29 cellular contexts compared by ENCODE assay signal in genomic region chr13:98317573-98318171, GRCh38.
"Had no signal": no experiment of that assay in that cellular context is flagged by ENCODE, and none has a peak within 500 bp of the region (broad histone marks: within the 10 kb centered on the region; RNA-seq: fewer than 3 reads in every experiment).

No MANE protein-coding gene starts in this region.

- H3K36me3 Mint-ChIP-seq: activated naive CD4-positive, alpha-beta T cell treated with anti-CD3 and anti-CD28 coated beads, Interleukin-2, amount 10 ng/mL, durations not matched to agents 7 days and 5 days; activated naive CD4-positive, alpha-beta T cell treated with anti-CD3 and anti-CD28 coated beads, Interleukin-2, amount 50 U/mL, for 72 hours; activated naive CD8-positive, alpha-beta T cell treated with anti-CD3 and anti-CD28 coated beads, Interleukin-2, amount 10 ng/mL, durations not matched to agents 7 days and 5 days had no signal

- H3K36me3 ChIP-seq: ascending aorta, breast epithelium, cardiac muscle cell had no signal

- H3K27ac ChIP-seq: ascending aorta, breast epithelium, cardiac muscle cell, coronary artery had no signal

- H3K4me3 Mint-ChIP-seq: activated CD4-positive, alpha-beta memory T cell treated with anti-CD3 and anti-CD28 coated beads, Interleukin-2, amount 10 ng/mL, durations not matched to agents 7 days and 5 days; activated CD4-positive, alpha-beta T cell treated with anti-CD3 and anti-CD28 coated beads, Interleukin-2, amount 10 ng/mL, durations not matched to agents 7 days and 5 days; activated naive CD4-positive, alpha-beta T cell treated with anti-CD3 and anti-CD28 coated beads, Interleukin-2, amount 10 ng/mL, durations not matched to agents 7 days and 5 days; activated naive CD8-positive, alpha-beta T cell treated with anti-CD3 and anti-CD28 coated beads, Interleukin-2, amount 10 ng/mL, durations not matched to agents 7 days and 5 days; activated T-cell treated with anti-CD3 and anti-CD28 coated beads, Interleukin-2, amount 50 U/mL, for 24 hours; activated T-cell treated with anti-CD3 and anti-CD28 coated beads, Interleukin-2, amount 50 U/mL, for 72 hours; brain; central memory CD8-positive, alpha-beta T cell; dendritic cell treated with granulocyte-macrophage colony-stimulating factor and Interleukin-4, amounts not matched to agents 40 ng/mL and 50 ng/mL, for 4 days; endodermal cell had no signal

- H3K27me3 Mint-ChIP-seq: activated CD4-positive, alpha-beta memory T cell treated with anti-CD3 and anti-CD28 coated beads, Interleukin-2, amount 10 ng/mL, durations not matched to agents 7 days and 5 days; activated naive CD4-positive, alpha-beta T cell treated with anti-CD3 and anti-CD28 coated beads, Interleukin-2, amount 10 ng/mL, durations not matched to agents 7 days and 5 days; dendritic cell treated with granulocyte-macrophage colony-stimulating factor and Interleukin-4, amounts not matched to agents 40 ng/mL and 50 ng/mL, for 4 days had no signal

- ATAC-seq: activated naive CD4-positive, alpha-beta T cell treated with anti-CD3 and anti-CD28 coated beads, Interleukin-2, amount 50 U/mL, for 72 hours; activated T-cell treated with anti-CD3 and anti-CD28 coated beads, Interleukin-2, amount 50 U/mL, for 72 hours; esophagus mucosa had no signal

- H3K4me1 Mint-ChIP-seq: activated CD4-positive, alpha-beta memory T cell treated with anti-CD3 and anti-CD28 coated beads, Interleukin-2, amount 10 ng/mL, durations not matched to agents 7 days and 5 days; activated CD4-positive, alpha-beta T cell treated with anti-CD3 and anti-CD28 coated beads, Interleukin-2, amount 10 ng/mL, durations not matched to agents 7 days and 5 days; activated naive CD4-positive, alpha-beta T cell treated with anti-CD3 and anti-CD28 coated beads, Interleukin-2, amount 10 ng/mL, durations not matched to agents 7 days and 5 days; activated naive CD8-positive, alpha-beta T cell treated with anti-CD3 and anti-CD28 coated beads, Interleukin-2, amount 10 ng/mL, durations not matched to agents 7 days and 5 days; central memory CD8-positive, alpha-beta T cell had no signal

- H3K9me3 Mint-ChIP-seq: activated CD4-positive, alpha-beta memory T cell treated with anti-CD3 and anti-CD28 coated beads, Interleukin-2, amount 10 ng/mL, durations not matched to agents 7 days and 5 days; activated CD4-positive, alpha-beta T cell treated with anti-CD3 and anti-CD28 coated beads, Interleukin-2, amount 10 ng/mL, durations not matched to agents 7 days and 5 days; activated naive CD4-positive, alpha-beta T cell treated with anti-CD3 and anti-CD28 coated beads, Interleukin-2, amount 10 ng/mL, durations not matched to agents 7 days and 5 days; activated naive CD4-positive, alpha-beta T cell treated with anti-CD3 and anti-CD28 coated beads, Interleukin-2, amount 50 U/mL, for 72 hours; activated naive CD8-positive, alpha-beta T cell treated with anti-CD3 and anti-CD28 coated beads, Interleukin-2, amount 10 ng/mL, durations not matched to agents 7 days and 5 days; activated T-cell treated with anti-CD3 and anti-CD28 coated beads, Interleukin-2, amount 50 U/mL, for 24 hours; activated T-cell treated with anti-CD3 and anti-CD28 coated beads, Interleukin-2, amount 50 U/mL, for 72 hours; central memory CD8-positive, alpha-beta T cell; endodermal cell had no signal

- FAIRE-seq: frontal cortex had no signal

- H3K27ac Mint-ChIP-seq: activated CD4-positive, alpha-beta memory T cell treated with anti-CD3 and anti-CD28 coated beads, Interleukin-2, amount 10 ng/mL, durations not matched to agents 7 days and 5 days; activated CD4-positive, alpha-beta T cell treated with anti-CD3 and anti-CD28 coated beads, Interleukin-2, amount 10 ng/mL, durations not matched to agents 7 days and 5 days; activated naive CD4-positive, alpha-beta T cell treated with anti-CD3 and anti-CD28 coated beads, Interleukin-2, amount 10 ng/mL, durations not matched to agents 7 days and 5 days; activated naive CD4-positive, alpha-beta T cell treated with anti-CD3 and anti-CD28 coated beads, Interleukin-2, amount 50 U/mL, for 72 hours; activated naive CD8-positive, alpha-beta T cell treated with anti-CD3 and anti-CD28 coated beads, Interleukin-2, amount 10 ng/mL, durations not matched to agents 7 days and 5 days; activated T-cell treated with anti-CD3 and anti-CD28 coated beads, Interleukin-2, amount 50 U/mL, for 24 hours; activated T-cell treated with anti-CD3 and anti-CD28 coated beads, Interleukin-2, amount 50 U/mL, for 72 hours; brain; dendritic cell treated with granulocyte-macrophage colony-stimulating factor and Interleukin-4, amounts not matched to agents 40 ng/mL and 50 ng/mL, for 4 days; endodermal cell had no signal

- H3K4me3 ChIP-seq: ascending aorta, breast epithelium, cardiac muscle cell, coronary artery, dorsolateral prefrontal cortex had no signal

- H3K9me3 ChIP-seq: ascending aorta, breast epithelium had no signal

- H3K27me3 ChIP-seq: ascending aorta, breast epithelium, cardiac muscle cell had no signal

- H3K4me1 ChIP-seq: ascending aorta, breast epithelium had no signal

- DNase-seq: activated CD4-positive, alpha-beta memory T cell treated with anti-CD3 and anti-CD28 coated beads, Interleukin-2, amount 10 ng/mL, durations not matched to agents 7 days and 5 days; activated CD4-positive, alpha-beta T cell treated with anti-CD3 and anti-CD28 coated beads for 1 hour; activated CD4-positive, alpha-beta T cell treated with anti-CD3 and anti-CD28 coated beads for 4 hours; activated CD4-positive, alpha-beta T cell treated with anti-CD3 and anti-CD28 coated beads, Interleukin-2, amount 10 ng/mL, durations not matched to agents 7 days and 5 days; activated CD4-positive, alpha-beta T cell treated with anti-CD3 and anti-CD28 coated beads, Interleukin-2, amount 50 U/mL, for 4 hours; activated CD4-positive, CD25-positive, alpha-beta regulatory T cell; activated CD8-positive, alpha-beta memory T cell treated with anti-CD3 and anti-CD28 coated beads, Interleukin-2, amount 50 U/mL, for 48 hours; activated gamma-delta T cell; activated naive CD4-positive, alpha-beta T cell; activated naive CD4-positive, alpha-beta T cell treated with anti-CD3 and anti-CD28 coated beads, Interleukin-2, amount 10 ng/mL, durations not matched to agents 7 days and 5 days; activated naive CD8-positive, alpha-beta T cell treated with anti-CD3 and anti-CD28 coated beads, Interleukin-2, amount 10 ng/mL, durations not matched to agents 7 days and 5 days; activated T-cell treated with anti-CD3 and anti-CD28 coated beads for 4 hours; activated T-cell treated with anti-CD3 and anti-CD28 coated beads, Interleukin-2, amount 50 U/mL, for 24 hours; activated T-cell treated with anti-CD3 and anti-CD28 coated beads, Interleukin-2, amount 50 U/mL, for 72 hours; dorsolateral prefrontal cortex; effector memory CD4-positive, alpha-beta T cell; endodermal cell; foreskin fibroblast; T-helper 2 cell had no signal
